Comparison of ENCODE assay signal across 8 cellular contexts in the genomic region with DNA sequence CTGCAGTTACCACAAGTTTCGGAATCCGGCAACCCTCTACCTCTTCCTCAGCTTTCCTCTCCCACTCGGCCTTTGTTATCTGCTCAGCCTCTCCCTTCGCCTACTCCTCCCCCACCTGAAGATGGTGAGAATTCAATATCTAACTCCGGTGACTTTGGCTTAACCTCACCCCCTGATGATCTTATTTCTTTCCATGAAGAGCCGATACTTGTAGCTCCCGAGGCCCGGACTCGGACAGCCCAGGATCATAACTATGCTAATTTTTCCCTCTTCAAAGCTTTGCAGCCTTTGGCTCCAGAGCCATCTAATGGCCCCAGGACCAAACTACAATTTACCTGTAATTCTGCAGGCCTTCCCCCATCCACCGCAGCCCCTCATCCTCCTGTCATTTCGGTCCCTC. TPM values are rescaled to one million over a fixed set of nuclear protein-coding genes. Genes with fewer than 3 reads are reported as not detected.
DNase-seq lines count a peak whose midpoint lies in the region; ATAC-seq and TF ChIP-seq lines count a peak whose summit lies in the region.

No MANE protein-coding gene starts in this region.

- H4K91ac ChIP-seq in mesenchymal stem cell (ENCODE audit: low read length), result no peak overlapping the region

- H3K4ac ChIP-seq in mesenchymal stem cell (ENCODE audit: low read depth in 1 of 2, low read length in 2 of 2), result no peak overlapping the region

- H3K27ac ChIP-seq in coronary artery (no peak overlapping the region), mesenchymal stem cell (ENCODE audit: low read length, poor library complexity, severe bottlenecking) (peak overlapping the region; percentile 25)

- TF ChIP-seq CTCF in BE2C (IDR thresholded peaks at IDR 0.05; ENCODE audit: low read depth, low read length) (peak; percentile 72), coronary artery (IDR thresholded peaks at IDR 0.05) (peak; percentile 27), natural killer cell (IDR thresholded peaks at IDR 0.05) (no peak)

- no peak overlapping the region for H4K8ac ChIP-seq in mesenchymal stem cell (ENCODE audit: low read length)

- H3K4me1 ChIP-seq in BE2C, result no peaks in the 10 kb centered on the region
- H3K4me1 ChIP-seq in mesenchymal stem cell (ENCODE audit: control insufficient read depth, insufficient read depth, low read depth, low read length), result peaks cover 4% of the 10 kb centered on the region

- H2AK5ac ChIP-seq in mesenchymal stem cell (ENCODE audit: low read length, severe bottlenecking), result no peak overlapping the region

- no peaks in the 10 kb centered on the region for H3K79me1 ChIP-seq in mesenchymal stem cell (replicated peaks; ENCODE audit: low read length, poor library complexity, severe bottlenecking)

- peak overlapping the region; percentile 44 for H3K4me2 ChIP-seq in mesenchymal stem cell (ENCODE audit: low read length, poor library complexity, severe bottlenecking)

- H2BK12ac ChIP-seq in mesenchymal stem cell (ENCODE audit: low read length in 2 of 2), result no peak overlapping the region

- intact Hi-C loops in natural killer cell (cut with micrococcal nuclease), result no loop called here
- intact Hi-C loops in activated T-helper 1 cell treated with anti-CD3 and anti-CD28 coated beads, Interleukin-12 subunit alpha, Interleukin-12 subunit beta, Interleukin-2, Interleukin-4 antibody, amounts not matched to agents 30 ng/mL and 10 ng/mL and 1 ng/mL, durations not matched to agents 14 hours and 24 hours and 36 hours (cut with micrococcal nuclease), result no loop called here

- WGBS in mesenchymal stem cell, result 61% methylated on average over 11 of the region's 11 CpGs

- H3K23ac ChIP-seq in mesenchymal stem cell (ENCODE audit: low read length in 2 of 2), result no peak overlapping the region

- H2BK5ac ChIP-seq in mesenchymal stem cell (ENCODE audit: low read depth, low read length, poor library complexity, severe bottlenecking), result no peak overlapping the region

- peaks cover 18 to 20% of the 10 kb centered on the region in 2 donors for H3K27me3 Mint-ChIP-seq in natural killer cell (ENCODE audit: low read depth in 2 of 2)
- peaks cover 25% of the 10 kb centered on the region for H3K27me3 Mint-ChIP-seq in activated T-helper 1 cell treated with anti-CD3 and anti-CD28 coated beads, Interleukin-12 subunit alpha, Interleukin-12 subunit beta, Interleukin-2, Interleukin-4 antibody, amounts not matched to agents 30 ng/mL and 10 ng/mL and 1 ng/mL, durations not matched to agents 14 hours and 24 hours and 36 hours (ENCODE audit: insufficient read depth)
- H3K27me3 Mint-ChIP-seq in activated T-cell treated with anti-CD3 and anti-CD28 coated beads, Interleukin-2, amount 50 U/mL, for 4 hours (ENCODE audit: low read depth), result peaks cover 26% of the 10 kb centered on the region

- no peak overlapping the region for H2BK120ac ChIP-seq in mesenchymal stem cell (ENCODE audit: low read depth, low read length)

- H2BK15ac ChIP-seq in mesenchymal stem cell (ENCODE audit: low read depth, poor library complexity, severe bottlenecking), result no peak overlapping the region

- no peak overlapping the region for H3K4me3 Mint-ChIP-seq in natural killer cell
- no peak overlapping the region for H3K4me3 Mint-ChIP-seq in activated T-helper 1 cell treated with anti-CD3 and anti-CD28 coated beads, Interleukin-12 subunit alpha, Interleukin-12 subunit beta, Interleukin-2, Interleukin-4 antibody, amounts not matched to agents 30 ng/mL and 10 ng/mL and 1 ng/mL, durations not matched to agents 14 hours and 24 hours and 36 hours
- no peak overlapping the region for H3K4me3 Mint-ChIP-seq in activated T-cell treated with anti-CD3 and anti-CD28 coated beads, Interleukin-2, amount 50 U/mL, for 4 hours

- H3K27me3 ChIP-seq in BE2C, result no peaks in the 10 kb centered on the region
- peaks cover 0 to 33% of the 10 kb centered on the region in 2 experiments for H3K27me3 ChIP-seq in mesenchymal stem cell (ENCODE audit: control insufficient read depth in 1 of 2, insufficient read depth in 1 of 2, low read length in 2 of 2)

- no peaks in the 10 kb centered on the region for H3K4me1 Mint-ChIP-seq in natural killer cell
- H3K4me1 Mint-ChIP-seq in activated T-helper 1 cell treated with anti-CD3 and anti-CD28 coated beads, Interleukin-12 subunit alpha, Interleukin-12 subunit beta, Interleukin-2, Interleukin-4 antibody, amounts not matched to agents 30 ng/mL and 10 ng/mL and 1 ng/mL, durations not matched to agents 14 hours and 24 hours and 36 hours (ENCODE audit: low read depth), result no peaks in the 10 kb centered on the region
- no peaks in the 10 kb centered on the region for H3K4me1 Mint-ChIP-seq in activated T-cell treated with anti-CD3 and anti-CD28 coated beads, Interleukin-2, amount 50 U/mL, for 4 hours (ENCODE audit: low read depth)

- no peak for ATAC-seq in natural killer cell
- no peak for ATAC-seq in activated T-cell treated with anti-CD3 and anti-CD28 coated beads, Interleukin-2, amount 50 U/mL, for 4 hours
- ATAC-seq in HG02938 (IDR thresholded peaks at IDR 0.05; ENCODE audit: unreplicated experiment), result no peak

- peak overlapping the region; percentile 81 for H3K9ac ChIP-seq in mesenchymal stem cell (ENCODE audit: low read length)

- DNase-seq in BE2C, result peak; percentile 39
- peak; percentile 38 for DNase-seq in NCI-H1092 (lab: John Stamatoyannopoulos, UW)
- DNase-seq in coronary artery (ENCODE audit: low spot score), result no peak
- peak; percentile 24 for DNase-seq in mesenchymal stem cell
- no peak for DNase-seq in natural killer cell
- DNase-seq in activated T-helper 1 cell treated with anti-CD3 and anti-CD28 coated beads, Interleukin-12 subunit alpha, Interleukin-12 subunit beta, Interleukin-2, Interleukin-4 antibody, amounts not matched to agents 30 ng/mL and 10 ng/mL and 1 ng/mL, durations not matched to agents 14 hours and 24 hours and 36 hours (ENCODE audit: low spot score), result no peak
- DNase-seq in activated T-cell treated with anti-CD3 and anti-CD28 coated beads, Interleukin-2, amount 50 U/mL, for 4 hours, result no peak

- peaks cover 2% of the 10 kb centered on the region; the same call in 1 of the 2 replicates for H3K9me3 ChIP-seq in BE2C
- H3K9me3 ChIP-seq in mesenchymal stem cell (ENCODE audit: control insufficient read depth, low read length), result peaks cover 10% of the 10 kb centered on the region

- H3K18ac ChIP-seq in mesenchymal stem cell (ENCODE audit: low read depth in 1 of 2, low read length in 2 of 2), result no peak overlapping the region

- no peak overlapping the region for H3K27ac Mint-ChIP-seq in natural killer cell
- no peak overlapping the region for H3K27ac Mint-ChIP-seq in activated T-helper 1 cell treated with anti-CD3 and anti-CD28 coated beads, Interleukin-12 subunit alpha, Interleukin-12 subunit beta, Interleukin-2, Interleukin-4 antibody, amounts not matched to agents 30 ng/mL and 10 ng/mL and 1 ng/mL, durations not matched to agents 14 hours and 24 hours and 36 hours

- no peak overlapping the region for H3K14ac ChIP-seq in mesenchymal stem cell (ENCODE audit: low read length in 2 of 2)

- no peaks in the 10 kb centered on the region for H3K36me3 ChIP-seq in BE2C
- H3K36me3 ChIP-seq in mesenchymal stem cell (ENCODE audit: control insufficient read depth in 1 of 2, insufficient read depth in 2 of 2, low read depth in 1 of 2, low read length in 2 of 2), result no peaks in the 10 kb centered on the region

- peaks cover 10% of the 10 kb centered on the region for H3K36me3 Mint-ChIP-seq in natural killer cell
- no peaks in the 10 kb centered on the region for H3K36me3 Mint-ChIP-seq in activated T-helper 1 cell treated with anti-CD3 and anti-CD28 coated beads, Interleukin-12 subunit alpha, Interleukin-12 subunit beta, Interleukin-2, Interleukin-4 antibody, amounts not matched to agents 30 ng/mL and 10 ng/mL and 1 ng/mL, durations not matched to agents 14 hours and 24 hours and 36 hours (ENCODE audit: low read depth)
- no peaks in the 10 kb centered on the region for H3K36me3 Mint-ChIP-seq in activated T-cell treated with anti-CD3 and anti-CD28 coated beads, Interleukin-2, amount 50 U/mL, for 4 hours (ENCODE audit: insufficient read depth)

- peaks cover 1% of the 10 kb centered on the region in 2 donors for H3K9me3 Mint-ChIP-seq in natural killer cell
- peaks cover 7% of the 10 kb centered on the region for H3K9me3 Mint-ChIP-seq in activated T-helper 1 cell treated with anti-CD3 and anti-CD28 coated beads, Interleukin-12 subunit alpha, Interleukin-12 subunit beta, Interleukin-2, Interleukin-4 antibody, amounts not matched to agents 30 ng/mL and 10 ng/mL and 1 ng/mL, durations not matched to agents 14 hours and 24 hours and 36 hours
- peaks cover 12% of the 10 kb centered on the region for H3K9me3 Mint-ChIP-seq in activated T-cell treated with anti-CD3 and anti-CD28 coated beads, Interleukin-2, amount 50 U/mL, for 4 hours

- H3K4me3 ChIP-seq in BE2C (ENCODE audit: low read depth, low read length), result peak overlapping the region; percentile 39
- peak overlapping the region; percentile 58 for H3K4me3 ChIP-seq in coronary artery
- peak overlapping the region in 1 of 2 experiments; percentile 70 for H3K4me3 ChIP-seq in mesenchymal stem cell (ENCODE audit: insufficient read depth in 1 of 2, low read depth in 1 of 2, low read length in 2 of 2)

- H2AFZ ChIP-seq in mesenchymal stem cell (ENCODE audit: low read depth, low read length), result no peak overlapping the region

RNA-seq across cellular contexts. Expression of gene MGST2, which starts 32.0 kb away (rescaled TPM):
- 10.0 TPM for polyA plus RNA-seq in BE2C (2012; ENCODE audit: insufficient read depth, insufficient read length, low read depth)
- polyA plus RNA-seq in mesenchymal stem cell (2013, experiment 1 of 2), result 48.1 TPM
- 51.9 TPM for polyA plus RNA-seq in mesenchymal stem cell (2013, experiment 2 of 2)
- total RNA-seq in natural killer cell, result 10 to 100 TPM in 2 of 3 donors, 1 to 10 TPM in 1; 7.8 to 17.0 (median 10.9) TPM
- 22.4 and 23.0 TPM in 2 replicates for total RNA-seq in activated T-helper 1 cell treated with anti-CD3 and anti-CD28 coated beads, Interleukin-12 subunit alpha, Interleukin-12 subunit beta, Interleukin-2, Interleukin-4 antibody, amounts not matched to agents 30 ng/mL and 10 ng/mL and 1 ng/mL, durations not matched to agents 14 hours and 24 hours and 36 hours
- 1 to 10 TPM; 1.5 to 2.2 (median 1.8) TPM for total RNA-seq in activated T-cell treated with anti-CD3 and anti-CD28 coated beads, Interleukin-2, amount 50 U/mL, for 4 hours

Comparison
In these comparisons a context has a peak if more than half of its experiments do, and no peak if none do; other contexts are left out.
1. DNase-seq: peak in BE2C (single experiment), NCI-H1092 (single experiment) and mesenchymal stem cell (single experiment); none in coronary artery (single experiment), natural killer cell (single experiment), activated T-helper 1 cell treated with anti-CD3 and anti-CD28 coated beads, Interleukin-12 subunit alpha, Interleukin-12 subunit beta, Interleukin-2, Interleukin-4 antibody, amounts not matched to agents 30 ng/mL and 10 ng/mL and 1 ng/mL, durations not matched to agents 14 hours and 24 hours and 36 hours (single experiment) and activated T-cell treated with anti-CD3 and anti-CD28 coated beads, Interleukin-2, amount 50 U/mL, for 4 hours (single experiment).